Comparison of ENCODE assay signal across 15 cellular contexts in genomic region chr5:179314606-179315355, GRCh38. TPM values are rescaled to one million over a fixed set of nuclear protein-coding genes. Genes with fewer than 3 reads are reported as not detected.
A peak's percentile ranks its signal among the peaks of the same experiment; 100 is the strongest.
DNase-seq lines count a peak whose midpoint lies in the region; ATAC-seq and TF ChIP-seq lines count a peak whose summit lies in the region.
"Had no signal": no experiment of that assay in that cellular context is flagged by ENCODE, and none has a peak within 500 bp of the region (broad histone marks: within the 10 kb centered on the region; RNA-seq: fewer than 3 reads in every experiment).

No MANE protein-coding gene starts in this region.

- POLR2A ChIA-PET in CD4-positive, alpha-beta T cell (lab: Charles Lee): no interaction called here

- H3K79me2 ChIP-seq in osteoblast (ENCODE audit: insufficient read depth, low read length): peaks cover 94% of the 10 kb centered on the region

- no peaks in the 10 kb centered on the region for H3K9me3 Mint-ChIP-seq in CD4-positive, alpha-beta T cell
- H3K9me3 Mint-ChIP-seq: activated CD4-positive, alpha-beta memory T cell treated with anti-CD3 and anti-CD28 coated beads, Interleukin-2, amount 10 ng/mL, durations not matched to agents 7 days and 5 days; stimulated activated effector memory CD8-positive, alpha-beta T cell treated with anti-CD3 and anti-CD28 coated beads, Interleukin-12 subunit alpha, Interleukin-12 subunit beta, amount 100 ng/mL, for 72 hours had no signal

- H3K27me3 Mint-ChIP-seq in CD4-positive, alpha-beta T cell: no peaks in the 10 kb centered on the region
- H3K27me3 Mint-ChIP-seq: activated CD4-positive, alpha-beta memory T cell treated with anti-CD3 and anti-CD28 coated beads, Interleukin-2, amount 10 ng/mL, durations not matched to agents 7 days and 5 days had no signal

- CTCF ChIA-PET in CD4-positive, alpha-beta T cell (lab: Charles Lee): no interaction called here

- H3K36me3 ChIP-seq in osteoblast (ENCODE audit: insufficient read depth, low read length) (peaks cover 15% of the 10 kb centered on the region), aorta (ENCODE audit: control insufficient read depth in 1 of 2, insufficient read depth in 2 of 2, low read length in 1 of 2) (no peaks in the 10 kb centered on the region)
- H3K36me3 ChIP-seq: cardiac muscle cell had no signal

- peak overlapping the region; percentile 86 for H3K27ac ChIP-seq in osteoblast (ENCODE audit: low read depth, low read length)
- H3K27ac ChIP-seq in aorta (ENCODE audit: low read depth in 1 of 2, low read length in 2 of 2): no peak overlapping the region
- H3K27ac ChIP-seq in CD4-positive, alpha-beta T cell (ENCODE audit: low read depth, low read length): no peak overlapping the region
- H3K27ac ChIP-seq: cardiac muscle cell, epithelial cell of prostate had no signal

- H3K4me1 Mint-ChIP-seq in CD4-positive, alpha-beta T cell (ENCODE audit: low read depth): no peaks in the 10 kb centered on the region
- H3K4me1 Mint-ChIP-seq: activated CD4-positive, alpha-beta memory T cell treated with anti-CD3 and anti-CD28 coated beads, Interleukin-2, amount 10 ng/mL, durations not matched to agents 7 days and 5 days; stimulated activated effector memory CD8-positive, alpha-beta T cell treated with anti-CD3 and anti-CD28 coated beads, Interleukin-12 subunit alpha, Interleukin-12 subunit beta, amount 100 ng/mL, for 72 hours had no signal

- DNase-seq in activated effector memory CD4-positive, alpha-beta T cell treated with anti-CD3 and anti-CD28 coated beads, Interleukin-2, amount 50 U/mL, for 16 hours: peak; percentile 28
- DNase-seq in activated effector memory CD4-positive, alpha-beta T cell treated with Interleukin-2 at 50 U/mL for 16 hours: no peak
- peak; percentile 71 for DNase-seq in cardiac septum (ENCODE audit: low spot score)
- DNase-seq in osteoblast (ENCODE audit: insufficient read length, low spot score, missing footprints): peak; percentile 42
- peak; percentile 65 to 77 for DNase-seq in aorta
- no peak for DNase-seq in CD4-positive, alpha-beta T cell
- DNase-seq in stimulated activated CD4-positive, alpha-beta T cell treated with anti-CD3 and anti-CD28 coated beads, Interleukin-2, amount 100 ng/mL, for 24 hours: no peak
- DNase-seq in RKO (ENCODE audit: low spot score): no peak
- DNase-seq: activated CD4-positive, alpha-beta memory T cell treated with anti-CD3 and anti-CD28 coated beads, Interleukin-2, amount 10 ng/mL, durations not matched to agents 7 days and 5 days; activated gamma-delta T cell treated with Interleukin-2 at 50 U/mL for 16 hours; stimulated activated CD4-positive, alpha-beta T cell treated with anti-CD3 and anti-CD28 coated beads, Interleukin-4, amount 100 ng/mL, for 1 hour had no signal

- ATAC-seq in aorta (ENCODE audit: low FRiP score): no peak
- no peak for ATAC-seq in CD4-positive, alpha-beta T cell (ENCODE audit: poor library complexity)
- ATAC-seq: stimulated activated effector memory CD8-positive, alpha-beta T cell treated with anti-CD3 and anti-CD28 coated beads, Interleukin-12 subunit alpha, Interleukin-12 subunit beta, amount 100 ng/mL, for 72 hours had no signal

- no peak overlapping the region for H3K27ac Mint-ChIP-seq in CD4-positive, alpha-beta T cell
- H3K27ac Mint-ChIP-seq: activated CD4-positive, alpha-beta memory T cell treated with anti-CD3 and anti-CD28 coated beads, Interleukin-2, amount 10 ng/mL, durations not matched to agents 7 days and 5 days; progenitor cell of endocrine pancreas; stimulated activated effector memory CD8-positive, alpha-beta T cell treated with anti-CD3 and anti-CD28 coated beads, Interleukin-12 subunit alpha, Interleukin-12 subunit beta, amount 100 ng/mL, for 72 hours had no signal

- intact Hi-C loops in cardiac septum (cut with DNase I): loop anchor here (1.0 kb wide), 1 partner anchor 49 kb away; no protein-coding TSS in a partner anchor
- intact Hi-C loops in aorta (cut with DNase I): no loop called here
- intact Hi-C loops in CD4-positive, alpha-beta T cell (cut with DNase I, micrococcal nuclease): no loop called here

- H3K4me3 ChIP-seq in osteoblast (ENCODE audit: insufficient read depth, low read length) (no peak overlapping the region), aorta (ENCODE audit: low read length in 2 of 2) (no peak overlapping the region)
- H3K4me3 ChIP-seq: cardiac muscle cell had no signal

- H3K36me3 Mint-ChIP-seq in CD4-positive, alpha-beta T cell (ENCODE audit: low read depth): no peaks in the 10 kb centered on the region
- H3K36me3 Mint-ChIP-seq: stimulated activated effector memory CD8-positive, alpha-beta T cell treated with anti-CD3 and anti-CD28 coated beads, Interleukin-12 subunit alpha, Interleukin-12 subunit beta, amount 100 ng/mL, for 72 hours had no signal

- no peak overlapping the region for H3K4me3 Mint-ChIP-seq in CD4-positive, alpha-beta T cell
- H3K4me3 Mint-ChIP-seq: activated CD4-positive, alpha-beta memory T cell treated with anti-CD3 and anti-CD28 coated beads, Interleukin-2, amount 10 ng/mL, durations not matched to agents 7 days and 5 days; stimulated activated effector memory CD8-positive, alpha-beta T cell treated with anti-CD3 and anti-CD28 coated beads, Interleukin-12 subunit alpha, Interleukin-12 subunit beta, amount 100 ng/mL, for 72 hours had no signal

- 76 to 78% methylated on average over 12 of the region's 12 CpGs for WGBS in aorta, 2 donors

- no peaks in the 10 kb centered on the region for H3K27me3 ChIP-seq in osteoblast (ENCODE audit: insufficient read depth, low read length)
- H3K27me3 ChIP-seq in aorta (ENCODE audit: control insufficient read depth in 1 of 2, insufficient read depth in 2 of 2, low read length in 1 of 2): no peaks in the 10 kb centered on the region
- H3K27me3 ChIP-seq in CD4-positive, alpha-beta T cell (ENCODE audit: control insufficient read depth, insufficient read depth, low read length): no peaks in the 10 kb centered on the region
- H3K27me3 ChIP-seq: cardiac muscle cell had no signal

- H4K20me1 ChIP-seq in osteoblast (ENCODE audit: insufficient read depth, low read length): peaks cover 11% of the 10 kb centered on the region

- TF ChIP-seq CTCF in osteoblast (IDR thresholded peaks at IDR 0.05; ENCODE audit: extremely low read depth, low read depth, low read length): no peak
- no peak for TF ChIP-seq CTCF in CD4-positive, alpha-beta T cell (IDR thresholded peaks at IDR 0.05)

- H3K4me1 ChIP-seq in osteoblast (ENCODE audit: insufficient read depth, low read length) (peaks cover 25% of the 10 kb centered on the region), aorta (ENCODE audit: control insufficient read depth in 1 of 2, insufficient read depth in 2 of 2, low read length in 2 of 2) (no peaks in the 10 kb centered on the region)

- H3K9me3 ChIP-seq in osteoblast (ENCODE audit: low read depth, low read length) (no peaks in the 10 kb centered on the region), aorta (ENCODE audit: control insufficient read depth, low read length) (no peaks in the 10 kb centered on the region)
- no peaks in the 10 kb centered on the region for H3K9me3 ChIP-seq in CD4-positive, alpha-beta T cell (ENCODE audit: control insufficient read depth, low read length)

- no peak overlapping the region for H2AFZ ChIP-seq in osteoblast (ENCODE audit: low read length)

- H3K4me2 ChIP-seq in osteoblast (ENCODE audit: insufficient read depth, low read length): peak overlapping the region; percentile 35

RNA-seq across cellular contexts. Expression of gene ADAMTS2, which starts 30.5 kb away (rescaled TPM):
- total RNA-seq in cardiac septum: 5.9 TPM
- 144 and 203 TPM in 2 replicates for total RNA-seq in osteoblast
- 10 to 100 TPM; 24.5 to 49.8 TPM for total RNA-seq in aorta
- 10 to 100 TPM in 1 of 2 donors, 1 to 10 TPM in 1; 4.8 to 39.5 TPM for polyA plus RNA-seq in aorta
- not detected for total RNA-seq in CD4-positive, alpha-beta T cell
- total RNA-seq: activated CD4-positive, alpha-beta memory T cell treated with anti-CD3 and anti-CD28 coated beads, Interleukin-2, amount 10 ng/mL, durations not matched to agents 7 days and 5 days had no signal

Comparison
In these comparisons a context has a peak if more than half of its experiments do, and no peak if none do; other contexts are left out.
1. DNase-seq: peak in activated effector memory CD4-positive, alpha-beta T cell treated with anti-CD3 and anti-CD28 coated beads, Interleukin-2, amount 50 U/mL, for 16 hours (single experiment), cardiac septum (single experiment), osteoblast (single experiment) and aorta (2 of 2); none in activated effector memory CD4-positive, alpha-beta T cell treated with Interleukin-2 at 50 U/mL for 16 hours (single experiment), CD4-positive, alpha-beta T cell (0 of 10), stimulated activated CD4-positive, alpha-beta T cell treated with anti-CD3 and anti-CD28 coated beads, Interleukin-2, amount 100 ng/mL, for 24 hours (0 of 2) and RKO (single experiment).